In genomic region chr7:106262268-106262881, GRCh38 we compare ENCODE assay signal across 17 cellular contexts. TPM values are rescaled to one million over a fixed set of nuclear protein-coding genes. Genes with fewer than 3 reads are reported as not detected.
DNase-seq lines count a peak whose midpoint lies in the region; ATAC-seq and TF ChIP-seq lines count a peak whose summit lies in the region.
"Had no signal": no experiment of that assay in that cellular context is flagged by ENCODE, and none has a peak within 500 bp of the region (broad histone marks: within the 10 kb centered on the region; RNA-seq: fewer than 3 reads in every experiment).

No MANE protein-coding gene starts in this region.

- H3K36me3 ChIP-seq in adipocyte (ENCODE audit: control insufficient read depth, insufficient read depth, low read length, severe bottlenecking): peaks cover 100% of the 10 kb centered on the region

- no peak overlapping the region for H3K4me3 ChIP-seq in adipocyte (ENCODE audit: low read length)
- H3K4me3 ChIP-seq: A549 had no signal

- peak overlapping the region; percentile 32 for H3K27ac Mint-ChIP-seq in activated CD8-positive, alpha-beta T cell treated with anti-CD3 and anti-CD28 coated beads for 36 hours
- H3K27ac Mint-ChIP-seq in activated CD8-positive, alpha-beta T cell treated with anti-CD3 and anti-CD28 coated beads, Interleukin-2, amount 10 ng/mL, durations not matched to agents 7 days and 5 days: no peak overlapping the region
- peak overlapping the region; percentile 8 to 20 for H3K27ac Mint-ChIP-seq in natural killer cell treated with Interleukin-12 subunit alpha and Interleukin-12 subunit beta and Interleukin-15 and Interleukin-18, amount 100 ng/mL, for 72 hours
- H3K27ac Mint-ChIP-seq in natural killer cell: no peak overlapping the region

- peaks cover 26% of the 10 kb centered on the region for H3K4me1 ChIP-seq in adipocyte (ENCODE audit: control insufficient read depth, insufficient read depth, low read length)

- no peaks in the 10 kb centered on the region for H3K27me3 ChIP-seq in adipocyte (replicated peaks; ENCODE audit: control insufficient read depth, insufficient read depth, low read length)

- H3K9ac ChIP-seq in adipocyte (ENCODE audit: low read length): peak overlapping the region; percentile 13
- H3K9ac ChIP-seq: KMS-11 had no signal

- CTCF ChIA-PET in activated CD8-positive, alpha-beta T cell treated with anti-CD3 and anti-CD28 coated beads for 36 hours (lab: Charles Lee): interaction anchor here (0.7 to 1.0 kb wide), 2 partner anchors 16 to 85 kb away, joined by 3 read pairs; no protein-coding TSS in a partner anchor
- CTCF ChIA-PET in activated CD8-positive, alpha-beta T cell treated with anti-CD3 and anti-CD28 coated beads, Interleukin-2, amount 10 ng/mL, durations not matched to agents 7 days and 5 days (lab: Charles Lee): no interaction called here

- no peak for ATAC-seq in activated CD8-positive, alpha-beta T cell treated with anti-CD3 and anti-CD28 coated beads for 36 hours
- no peak for ATAC-seq in activated CD8-positive, alpha-beta T cell treated with anti-CD3 and anti-CD28 coated beads, Interleukin-2, amount 10 ng/mL, durations not matched to agents 7 days and 5 days
- no peak for ATAC-seq in natural killer cell treated with Interleukin-12 subunit alpha and Interleukin-12 subunit beta and Interleukin-15 and Interleukin-18, amount 100 ng/mL, for 72 hours
- ATAC-seq in natural killer cell: no peak

- no peaks in the 10 kb centered on the region for H3K27me3 Mint-ChIP-seq in activated CD8-positive, alpha-beta T cell treated with anti-CD3 and anti-CD28 coated beads for 36 hours
- H3K27me3 Mint-ChIP-seq in activated CD8-positive, alpha-beta T cell treated with anti-CD3 and anti-CD28 coated beads, Interleukin-2, amount 10 ng/mL, durations not matched to agents 7 days and 5 days (ENCODE audit: low read depth): no peaks in the 10 kb centered on the region
- H3K27me3 Mint-ChIP-seq in natural killer cell treated with Interleukin-12 subunit alpha and Interleukin-12 subunit beta and Interleukin-15 and Interleukin-18, amount 100 ng/mL, for 72 hours: no peaks in the 10 kb centered on the region
- H3K27me3 Mint-ChIP-seq in natural killer cell (ENCODE audit: low read depth in 2 of 2): no peaks in the 10 kb centered on the region

- DNase-seq in activated CD8-positive, alpha-beta T cell treated with anti-CD3 and anti-CD28 coated beads for 36 hours: no peak
- DNase-seq in activated CD8-positive, alpha-beta T cell treated with anti-CD3 and anti-CD28 coated beads, Interleukin-2, amount 10 ng/mL, durations not matched to agents 7 days and 5 days: no peak
- DNase-seq in natural killer cell treated with Interleukin-12 subunit alpha and Interleukin-12 subunit beta and Interleukin-15 and Interleukin-18, amount 100 ng/mL, for 72 hours (ENCODE audit: low spot score): no peak
- DNase-seq in natural killer cell (no peak), adipocyte (ENCODE audit: low read depth) (peak; percentile 44), middle frontal gyrus (ENCODE audit: extremely low spot score, low spot score) (no peak), DMS79 (lab: John Stamatoyannopoulos, UW) (no peak)
- DNase-seq: C1 segment of cervical spinal cord, DMS 273 treated with DMSO at 0.1 percent for 48 hours, NCI-H1048, NCI-H1436 treated with DMSO at 0.1 percent for 48 hours, NCI-H2081, NCI-H748 treated with DMSO at 0.1 percent for 48 hours, OCI-M1, RPMI8226 had no signal

- no peak for TF ChIP-seq CTCF in activated CD8-positive, alpha-beta T cell treated with anti-CD3 and anti-CD28 coated beads for 36 hours (IDR thresholded peaks at IDR 0.05)
- no peak for TF ChIP-seq CTCF in natural killer cell (IDR thresholded peaks at IDR 0.05)

- H3K36me3 Mint-ChIP-seq in activated CD8-positive, alpha-beta T cell treated with anti-CD3 and anti-CD28 coated beads for 36 hours (ENCODE audit: low read depth): peaks cover 90% of the 10 kb centered on the region
- peaks cover 76% of the 10 kb centered on the region for H3K36me3 Mint-ChIP-seq in activated CD8-positive, alpha-beta T cell treated with anti-CD3 and anti-CD28 coated beads, Interleukin-2, amount 10 ng/mL, durations not matched to agents 7 days and 5 days (ENCODE audit: low read depth)
- peaks cover 71% of the 10 kb centered on the region for H3K36me3 Mint-ChIP-seq in natural killer cell treated with Interleukin-12 subunit alpha and Interleukin-12 subunit beta and Interleukin-15 and Interleukin-18, amount 100 ng/mL, for 72 hours
- H3K36me3 Mint-ChIP-seq in natural killer cell: peaks cover 24% of the 10 kb centered on the region

- peaks cover 70% of the 10 kb centered on the region for H3K4me1 Mint-ChIP-seq in activated CD8-positive, alpha-beta T cell treated with anti-CD3 and anti-CD28 coated beads for 36 hours (ENCODE audit: low read depth)
- H3K4me1 Mint-ChIP-seq in activated CD8-positive, alpha-beta T cell treated with anti-CD3 and anti-CD28 coated beads, Interleukin-2, amount 10 ng/mL, durations not matched to agents 7 days and 5 days (ENCODE audit: low read depth): peaks cover 26% of the 10 kb centered on the region
- H3K4me1 Mint-ChIP-seq in natural killer cell treated with Interleukin-12 subunit alpha and Interleukin-12 subunit beta and Interleukin-15 and Interleukin-18, amount 100 ng/mL, for 72 hours (ENCODE audit: low read depth in 2 of 2): peaks cover 40 to 43% of the 10 kb centered on the region in 2 donors
- peaks cover 7 to 9% of the 10 kb centered on the region in 2 donors for H3K4me1 Mint-ChIP-seq in natural killer cell

- POLR2A ChIA-PET in activated CD8-positive, alpha-beta T cell treated with anti-CD3 and anti-CD28 coated beads for 36 hours (lab: Charles Lee): no interaction called here
- POLR2A ChIA-PET in activated CD8-positive, alpha-beta T cell treated with anti-CD3 and anti-CD28 coated beads, Interleukin-2, amount 10 ng/mL, durations not matched to agents 7 days and 5 days (lab: Charles Lee): no interaction called here

- intact Hi-C loops in activated CD8-positive, alpha-beta T cell treated with anti-CD3 and anti-CD28 coated beads for 36 hours (cut with micrococcal nuclease): no loop called here
- intact Hi-C loops in natural killer cell (cut with micrococcal nuclease): no loop called here

- no peaks in the 10 kb centered on the region for H3K9me3 ChIP-seq in adipocyte (ENCODE audit: control insufficient read depth, low read length)
- H3K9me3 ChIP-seq: A549 had no signal

- H3K4me3 Mint-ChIP-seq in activated CD8-positive, alpha-beta T cell treated with anti-CD3 and anti-CD28 coated beads for 36 hours: no peak overlapping the region
- no peak overlapping the region for H3K4me3 Mint-ChIP-seq in activated CD8-positive, alpha-beta T cell treated with anti-CD3 and anti-CD28 coated beads, Interleukin-2, amount 10 ng/mL, durations not matched to agents 7 days and 5 days
- no peak overlapping the region for H3K4me3 Mint-ChIP-seq in natural killer cell treated with Interleukin-12 subunit alpha and Interleukin-12 subunit beta and Interleukin-15 and Interleukin-18, amount 100 ng/mL, for 72 hours
- no peak overlapping the region for H3K4me3 Mint-ChIP-seq in natural killer cell

- H3K9me3 Mint-ChIP-seq in activated CD8-positive, alpha-beta T cell treated with anti-CD3 and anti-CD28 coated beads for 36 hours: no peaks in the 10 kb centered on the region
- H3K9me3 Mint-ChIP-seq in activated CD8-positive, alpha-beta T cell treated with anti-CD3 and anti-CD28 coated beads, Interleukin-2, amount 10 ng/mL, durations not matched to agents 7 days and 5 days (ENCODE audit: insufficient read depth): no peaks in the 10 kb centered on the region
- H3K9me3 Mint-ChIP-seq in natural killer cell treated with Interleukin-12 subunit alpha and Interleukin-12 subunit beta and Interleukin-15 and Interleukin-18, amount 100 ng/mL, for 72 hours: no peaks in the 10 kb centered on the region
- no peaks in the 10 kb centered on the region for H3K9me3 Mint-ChIP-seq in natural killer cell

RNA-seq across cellular contexts. Expression of gene NAMPT, which starts 22.4 kb away (rescaled TPM):
- total RNA-seq in activated CD8-positive, alpha-beta T cell treated with anti-CD3 and anti-CD28 coated beads for 36 hours: 100 to 1,000 TPM; 790 to 812 TPM
- 10 to 100 TPM; 65.5 to 69.3 TPM for total RNA-seq in activated CD8-positive, alpha-beta T cell treated with anti-CD3 and anti-CD28 coated beads, Interleukin-2, amount 10 ng/mL, durations not matched to agents 7 days and 5 days
- total RNA-seq in natural killer cell treated with Interleukin-12 subunit alpha and Interleukin-12 subunit beta and Interleukin-15 and Interleukin-18, amount 100 ng/mL, for 72 hours: 100 to 1,000 TPM; 283 to 446 TPM
- 100 to 1,000 TPM; 194 to 414 (median 270) TPM for total RNA-seq in natural killer cell

Comparison
In these comparisons a context has a peak if more than half of its experiments do, and no peak if none do; other contexts are left out.
1. H3K27ac Mint-ChIP-seq: peak in activated CD8-positive, alpha-beta T cell treated with anti-CD3 and anti-CD28 coated beads for 36 hours (single experiment) and natural killer cell treated with Interleukin-12 subunit alpha and Interleukin-12 subunit beta and Interleukin-15 and Interleukin-18, amount 100 ng/mL, for 72 hours (2 of 2); none in activated CD8-positive, alpha-beta T cell treated with anti-CD3 and anti-CD28 coated beads, Interleukin-2, amount 10 ng/mL, durations not matched to agents 7 days and 5 days (single experiment) and natural killer cell (0 of 2).